ENCODE assay signal across 9 cellular contexts in genomic region chr2:30979822-30980245, GRCh38.
A peak's percentile ranks its signal among the peaks of the same experiment; 100 is the strongest.
DNase-seq lines count a peak whose midpoint lies in the region; ATAC-seq and TF ChIP-seq lines count a peak whose summit lies in the region.
"Had no signal": no experiment of that assay in that cellular context is flagged by ENCODE, and none has a peak within 500 bp of the region (broad histone marks: within the 10 kb centered on the region; RNA-seq: fewer than 3 reads in every experiment).

No MANE protein-coding gene starts in this region.

- H3K36me3 Mint-ChIP-seq in activated CD4-positive, alpha-beta T cell treated with anti-CD3 and anti-CD28 coated beads for 36 hours (ENCODE audit: low read depth), result no peaks in the 10 kb centered on the region
- no peaks in the 10 kb centered on the region for H3K36me3 Mint-ChIP-seq in activated CD4-positive, alpha-beta T cell treated with anti-CD3 and anti-CD28 coated beads, Interleukin-2, amount 10 ng/mL, durations not matched to agents 7 days and 5 days (ENCODE audit: low read depth)

- intact Hi-C loops in activated CD4-positive, alpha-beta T cell treated with anti-CD3 and anti-CD28 coated beads for 36 hours (cut with DNase I, micrococcal nuclease), result no loop called here

- H3K27ac ChIP-seq in smooth muscle cell (ENCODE audit: low read depth), result no peak overlapping the region

- H3K79me2 ChIP-seq in smooth muscle cell (ENCODE audit: low read depth), result no peaks in the 10 kb centered on the region

- 48% methylated on average over 6 of the region's 6 CpGs for WGBS in smooth muscle cell (ENCODE audit: low lambda C conversion rate)

- no peaks in the 10 kb centered on the region for H3K27me3 ChIP-seq in smooth muscle cell (ENCODE audit: low read depth)

- H3F3A ChIP-seq in smooth muscle cell (ENCODE audit: low read depth), result no peaks in the 10 kb centered on the region

- H3K9me3 ChIP-seq in smooth muscle cell (replicated peaks; ENCODE audit: low read depth), result no peaks in the 10 kb centered on the region

- peak; percentile 10 for TF ChIP-seq CTCF in smooth muscle cell (IDR thresholded peaks at IDR 0.05; ENCODE audit: borderline replicate concordance, insufficient read depth, poor library complexity, severe bottlenecking)

- no peaks in the 10 kb centered on the region for H3K36me3 ChIP-seq in smooth muscle cell (ENCODE audit: low read depth)

- H4K20me1 ChIP-seq in smooth muscle cell (ENCODE audit: low read depth), result no peaks in the 10 kb centered on the region

- no peak overlapping the region for H2AFZ ChIP-seq in smooth muscle cell (ENCODE audit: low read depth)

- POLR2A ChIA-PET in activated CD4-positive, alpha-beta T cell treated with anti-CD3 and anti-CD28 coated beads for 36 hours (lab: Charles Lee), result no interaction called here
- POLR2A ChIA-PET in activated CD4-positive, alpha-beta T cell treated with anti-CD3 and anti-CD28 coated beads, Interleukin-2, amount 10 ng/mL, durations not matched to agents 7 days and 5 days (lab: Charles Lee), result no interaction called here

- no peak overlapping the region for H3K4me2 ChIP-seq in smooth muscle cell

- CTCF ChIA-PET in activated CD4-positive, alpha-beta T cell treated with anti-CD3 and anti-CD28 coated beads for 36 hours (lab: Charles Lee), result no interaction called here
- CTCF ChIA-PET in activated CD4-positive, alpha-beta T cell treated with anti-CD3 and anti-CD28 coated beads, Interleukin-2, amount 10 ng/mL, durations not matched to agents 7 days and 5 days (lab: Charles Lee), result interaction anchor here (0.6 kb wide), 1 partner anchor 1080 kb away, joined by 3 read pairs; no protein-coding TSS in a partner anchor

- H3K9me3 Mint-ChIP-seq in activated CD4-positive, alpha-beta T cell treated with anti-CD3 and anti-CD28 coated beads for 36 hours (ENCODE audit: low read depth), result no peaks in the 10 kb centered on the region
- no peaks in the 10 kb centered on the region for H3K9me3 Mint-ChIP-seq in activated CD4-positive, alpha-beta T cell treated with anti-CD3 and anti-CD28 coated beads, Interleukin-2, amount 10 ng/mL, durations not matched to agents 7 days and 5 days
- H3K9me3 Mint-ChIP-seq: central memory CD8-positive, alpha-beta T cell had no signal

- H3K9ac ChIP-seq in smooth muscle cell (ENCODE audit: low read depth), result no peak overlapping the region

- H3K27me3 Mint-ChIP-seq in activated CD4-positive, alpha-beta T cell treated with anti-CD3 and anti-CD28 coated beads for 36 hours, result peaks cover 4% of the 10 kb centered on the region
- H3K27me3 Mint-ChIP-seq in activated CD4-positive, alpha-beta T cell treated with anti-CD3 and anti-CD28 coated beads, Interleukin-2, amount 10 ng/mL, durations not matched to agents 7 days and 5 days, result peaks cover 4% of the 10 kb centered on the region

- peak; percentile 40 for DNase-seq in activated CD4-positive, alpha-beta T cell treated with anti-CD3 and anti-CD28 coated beads for 36 hours
- no peak for DNase-seq in activated CD4-positive, alpha-beta T cell treated with anti-CD3 and anti-CD28 coated beads, Interleukin-2, amount 10 ng/mL, durations not matched to agents 7 days and 5 days
- DNase-seq in SW480 (ENCODE audit: low spot score) (peak; percentile 9), glomerular visceral epithelial cell (ENCODE audit: extremely low spot score) (peak; percentile 88), smooth muscle cell (lab: John Stamatoyannopoulos, UW; ENCODE audit: unreplicated experiment) (no peak), RPMI8226 (no peak)
- no peak for DNase-seq in activated effector memory CD4-positive, alpha-beta T cell treated with Interleukin-2 at 50 U/mL for 16 hours
- no peak for DNase-seq in effector CD4-positive, alpha-beta T cell

- H3K4me1 ChIP-seq in smooth muscle cell (ENCODE audit: low read depth), result peaks cover 9% of the 10 kb centered on the region

- H3K4me1 Mint-ChIP-seq in activated CD4-positive, alpha-beta T cell treated with anti-CD3 and anti-CD28 coated beads for 36 hours, result no peaks in the 10 kb centered on the region
- no peaks in the 10 kb centered on the region for H3K4me1 Mint-ChIP-seq in activated CD4-positive, alpha-beta T cell treated with anti-CD3 and anti-CD28 coated beads, Interleukin-2, amount 10 ng/mL, durations not matched to agents 7 days and 5 days
- H3K4me1 Mint-ChIP-seq: central memory CD8-positive, alpha-beta T cell had no signal

- no peak overlapping the region for H3K27ac Mint-ChIP-seq in activated CD4-positive, alpha-beta T cell treated with anti-CD3 and anti-CD28 coated beads for 36 hours
- H3K27ac Mint-ChIP-seq in activated CD4-positive, alpha-beta T cell treated with anti-CD3 and anti-CD28 coated beads, Interleukin-2, amount 10 ng/mL, durations not matched to agents 7 days and 5 days, result no peak overlapping the region

- H3K4me3 ChIP-seq in smooth muscle cell, result no peak overlapping the region

- ATAC-seq in activated CD4-positive, alpha-beta T cell treated with anti-CD3 and anti-CD28 coated beads for 36 hours, result peak; percentile 71

- H3K4me3 Mint-ChIP-seq in activated CD4-positive, alpha-beta T cell treated with anti-CD3 and anti-CD28 coated beads for 36 hours, result no peak overlapping the region
- H3K4me3 Mint-ChIP-seq in activated CD4-positive, alpha-beta T cell treated with anti-CD3 and anti-CD28 coated beads, Interleukin-2, amount 10 ng/mL, durations not matched to agents 7 days and 5 days, result no peak overlapping the region
- H3K4me3 Mint-ChIP-seq: central memory CD8-positive, alpha-beta T cell had no signal

Comparison
In these comparisons a context has a peak if more than half of its experiments do, and no peak if none do; other contexts are left out.
1. DNase-seq: peak in activated CD4-positive, alpha-beta T cell treated with anti-CD3 and anti-CD28 coated beads for 36 hours (single experiment), SW480 (single experiment) and glomerular visceral epithelial cell (single experiment); none in activated CD4-positive, alpha-beta T cell treated with anti-CD3 and anti-CD28 coated beads, Interleukin-2, amount 10 ng/mL, durations not matched to agents 7 days and 5 days (single experiment), smooth muscle cell (single experiment), activated effector memory CD4-positive, alpha-beta T cell treated with Interleukin-2 at 50 U/mL for 16 hours (single experiment), RPMI8226 (single experiment) and effector CD4-positive, alpha-beta T cell (single experiment).